Comparison of ENCODE assay signal across 7 cellular contexts in genomic region chr15:96331141-96331941, GRCh38. TPM values are rescaled to one million over a fixed set of nuclear protein-coding genes. Genes with fewer than 3 reads are reported as not detected.
DNase-seq lines count a peak whose midpoint lies in the region; ATAC-seq and TF ChIP-seq lines count a peak whose summit lies in the region.

No MANE protein-coding gene starts in this region.

- TF ChIP-seq CTCF in MM.1S (IDR thresholded peaks at IDR 0.05; ENCODE audit: low read length) (no peak), colonic mucosa (IDR thresholded peaks at IDR 0.05) (no peak), mucosa of descending colon (IDR thresholded peaks at IDR 0.05) (no peak)

- no peaks in the 10 kb centered on the region for H3K79me2 ChIP-seq in MM.1S (ENCODE audit: low read length)

- no peaks in the 10 kb centered on the region for H3K36me3 ChIP-seq in MM.1S (replicated peaks; ENCODE audit: insufficient read depth, low read length)
- no peaks in the 10 kb centered on the region for H3K36me3 ChIP-seq in colonic mucosa
- H3K36me3 ChIP-seq in mucosa of descending colon (ENCODE audit: low read depth): no peaks in the 10 kb centered on the region

- 0 out of 2 replicates have a peak, but pooled peaks cover under 1% of the 10 kb centered on the region for H3K4me1 ChIP-seq in MM.1S (ENCODE audit: low read length)
- H3K4me1 ChIP-seq in colonic mucosa: no peaks in the 10 kb centered on the region
- H3K4me1 ChIP-seq in mucosa of descending colon (ENCODE audit: low read depth): peaks cover 6% of the 10 kb centered on the region

- no peaks in the 10 kb centered on the region for H3K9me2 ChIP-seq in MM.1S (replicated peaks; ENCODE audit: insufficient read depth, low read length)

- peak overlapping the region; percentile 42; the same call in 1 of the 2 replicates for H2AFZ ChIP-seq in MM.1S (ENCODE audit: low read length)

- ATAC-seq in GM19324 (IDR thresholded peaks at IDR 0.05; ENCODE audit: low FRiP score, unreplicated experiment) (peak; percentile 2), mucosa of descending colon (peak; percentile 21), HG03460 (IDR thresholded peaks at IDR 0.05; ENCODE audit: unreplicated experiment) (no peak), HG03108 (IDR thresholded peaks at IDR 0.05; ENCODE audit: unreplicated experiment) (no peak), GM21367 (IDR thresholded peaks at IDR 0.05; ENCODE audit: unreplicated experiment) (no peak)

- H3K27ac ChIP-seq in MM.1S (ENCODE audit: low read length): peak overlapping the region; percentile 18; the same call in 1 of the 2 replicates
- H3K27ac ChIP-seq in colonic mucosa: peak overlapping the region; percentile 95

- H3K4me2 ChIP-seq in MM.1S (ENCODE audit: low read depth, low read length): peak overlapping the region; percentile 59; the same call in 1 of the 2 replicates

- H3K9me3 ChIP-seq in MM.1S (replicated peaks; ENCODE audit: insufficient read depth, low read length) (no peaks in the 10 kb centered on the region), colonic mucosa (no peaks in the 10 kb centered on the region), mucosa of descending colon (no peaks in the 10 kb centered on the region)

- intact Hi-C loops in colonic mucosa (cut with DNase I) (no loop called here), mucosa of descending colon (cut with DNase I, micrococcal nuclease) (no loop called here)

- no peak for DNase-seq in MM.1S
- DNase-seq in colonic mucosa: peak; percentile 49
- peak in 1 of 3 donors; percentile 61 for DNase-seq in mucosa of descending colon

- H3K9ac ChIP-seq in MM.1S (ENCODE audit: low read length) (peak overlapping the region; percentile 49; the same call in 1 of the 2 replicates), colonic mucosa (ENCODE audit: low read depth in 2 of 2, low read length in 2 of 2) (peak overlapping the region; percentile 82 to 83)

- no peaks in the 10 kb centered on the region for H3F3A ChIP-seq in MM.1S (ENCODE audit: insufficient read depth, low read length)

- H3K4me3 ChIP-seq in MM.1S (ENCODE audit: low read length) (peak overlapping the region; percentile 54), colonic mucosa (peak overlapping the region; percentile 50), mucosa of descending colon (peak overlapping the region; percentile 63)

- H4K20me1 ChIP-seq in MM.1S (ENCODE audit: insufficient read depth, low read length): no peaks in the 10 kb centered on the region

- H3K27me3 ChIP-seq in MM.1S (replicated peaks; ENCODE audit: insufficient read depth, low read length): no peaks in the 10 kb centered on the region
- peaks cover 4% of the 10 kb centered on the region for H3K27me3 ChIP-seq in colonic mucosa

RNA-seq across cellular contexts. Expression of gene NR2F2, which starts 0.8 kb away (rescaled TPM):
- 10 to 100 TPM; 25.7 to 35.0 TPM for total RNA-seq in colonic mucosa
- total RNA-seq in mucosa of descending colon: 10 to 100 TPM; 31.9 to 79.3 (median 36.8) TPM

Comparison
In these comparisons a context has a peak if more than half of its experiments do, and no peak if none do; other contexts are left out.
1. ATAC-seq: peak in GM19324 (single experiment) and mucosa of descending colon (single experiment); none in HG03460 (single experiment), HG03108 (single experiment) and GM21367 (single experiment).
2. Peak in every context shown above with its lines, with median percentiles within 50 percentile points of each other: H3K4me3 ChIP-seq.